ENCODE assay signal across 25 cellular contexts in the genomic region with DNA sequence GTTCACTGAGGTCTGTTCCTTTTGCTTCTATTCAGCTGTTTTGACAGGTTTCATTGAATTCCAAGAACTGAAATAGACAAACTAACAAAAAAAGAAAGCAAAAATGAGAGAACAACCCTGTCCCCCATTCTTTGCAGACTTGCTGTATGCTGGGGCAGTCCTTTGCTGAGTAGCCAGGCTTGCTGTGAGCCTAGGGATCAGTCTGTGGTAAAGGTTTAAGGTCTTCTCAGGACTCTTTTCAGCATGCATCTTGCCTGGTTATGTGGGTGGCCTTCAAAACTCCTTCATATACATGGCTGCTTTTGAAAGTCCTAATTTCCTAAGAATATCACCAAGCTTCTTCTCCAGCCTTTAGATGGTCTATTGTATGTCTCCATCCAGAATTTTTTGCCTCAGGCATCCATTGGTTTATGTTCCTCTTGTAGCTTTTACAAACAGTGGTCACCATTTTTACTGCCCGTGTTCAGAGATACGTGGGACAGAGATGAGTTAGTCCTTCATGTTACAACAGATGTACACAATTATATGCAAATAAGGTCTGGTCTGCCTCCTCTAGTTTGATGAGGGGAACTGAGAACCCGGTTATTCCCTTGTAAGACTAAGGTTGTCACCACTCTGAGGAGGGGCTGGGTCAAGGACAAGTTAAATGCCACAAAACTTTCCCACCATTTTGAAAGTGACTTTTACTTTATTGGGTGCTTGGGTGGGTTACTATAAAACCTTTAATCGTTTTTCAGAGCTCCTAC. TPM values are rescaled to one million over a fixed set of nuclear protein-coding genes. Genes with fewer than 3 reads are reported as not detected.
DNase-seq lines count a peak whose midpoint lies in the region; ATAC-seq and TF ChIP-seq lines count a peak whose summit lies in the region.
"Had no signal": no experiment of that assay in that cellular context is flagged by ENCODE, and none has a peak within 500 bp of the region (broad histone marks: within the 10 kb centered on the region; RNA-seq: fewer than 3 reads in every experiment).

No MANE protein-coding gene starts in this region.

- TF ChIP-seq CTCF in GM13976 (IDR thresholded peaks at IDR 0.05; ENCODE audit: borderline replicate concordance, control extremely low read depth, extremely low read depth, insufficient read depth, missing control alignments): no peak

- DNase-seq in G401 (ENCODE audit: low spot score) (peak; percentile 3), GM13976 (ENCODE audit: low spot score) (peak; percentile 59), memory B cell (ENCODE audit: low spot score in 2 of 2) (no peak)
- DNase-seq in activated effector memory CD4-positive, alpha-beta T cell treated with anti-CD3 and anti-CD28 coated beads, Interleukin-2, amount 50 U/mL, for 16 hours: no peak
- DNase-seq in activated CD4-positive, alpha-beta T cell treated with anti-CD3 and anti-CD28 coated beads, Interleukin-2, amount 10 ng/mL, durations not matched to agents 24 days and 14 days: no peak
- no peak for DNase-seq in stimulated activated naive CD8-positive, alpha-beta T cell treated with anti-CD3 and anti-CD28 coated beads, Interleukin-15, Interleukin-2, amounts not matched to agents 100 U/mL and 50 U/mL, for 24 hours
- DNase-seq: activated CD4-positive, alpha-beta T cell treated with anti-CD3 and anti-CD28 coated beads for 1 hour; activated CD8-positive, alpha-beta memory T cell treated with anti-CD3 and anti-CD28 coated beads for 24 hours; body of pancreas; colonic mucosa; DND-41; endodermal cell; esophagus squamous epithelium; GM23248; kidney; lower lobe of right lung; NCI-H1092; NCI-H1930; NCI-H2227 treated with DMSO at 0.1 percent for 48 hours; SHP77 treated with DMSO at 0.1 percent for 48 hours; stimulated activated CD4-positive, alpha-beta T cell treated with anti-CD3 and anti-CD28 coated beads, Interleukin-1b, Interleukin-23, amount 100 ng/mL, for 48 hours; testis had no signal

- in situ Hi-C loops in G401 (cut with HindIII; ENCODE audit: low sequenced_read_pairs): no loop called here
- in situ Hi-C loops in GM13976 (cut with MboI; ENCODE audit: low sequenced_read_pairs, unreplicated experiment): no loop called here

- no peak overlapping the region for H3K4me3 Mint-ChIP-seq in IgD-negative memory B cell
- H3K4me3 Mint-ChIP-seq in memory B cell: no peak overlapping the region
- no peak overlapping the region for H3K4me3 Mint-ChIP-seq in activated CD4-positive, alpha-beta T cell treated with anti-CD3 and anti-CD28 coated beads, Interleukin-2, amount 10 ng/mL, durations not matched to agents 24 days and 14 days
- H3K4me3 Mint-ChIP-seq: endodermal cell; stimulated activated effector memory CD8-positive, alpha-beta T cell treated with anti-CD3 and anti-CD28 coated beads, Interleukin-12 subunit alpha, Interleukin-12 subunit beta, amount 100 ng/mL, for 72 hours had no signal

- intact Hi-C loops in activated CD4-positive, alpha-beta T cell treated with anti-CD3 and anti-CD28 coated beads, Interleukin-2, amount 10 ng/mL, durations not matched to agents 24 days and 14 days (cut with micrococcal nuclease): no loop called here

- H3K27ac Mint-ChIP-seq in IgD-negative memory B cell (peak overlapping the region in 2 of 3 donors; percentile 10 to 53), memory B cell (peak overlapping the region; percentile 65)
- H3K27ac Mint-ChIP-seq in activated CD4-positive, alpha-beta T cell treated with anti-CD3 and anti-CD28 coated beads, Interleukin-2, amount 10 ng/mL, durations not matched to agents 24 days and 14 days: no peak overlapping the region

- H3K9me3 Mint-ChIP-seq in IgD-negative memory B cell: no peaks in the 10 kb centered on the region
- H3K9me3 Mint-ChIP-seq in memory B cell: no peaks in the 10 kb centered on the region
- H3K9me3 Mint-ChIP-seq in activated CD4-positive, alpha-beta T cell treated with anti-CD3 and anti-CD28 coated beads, Interleukin-2, amount 10 ng/mL, durations not matched to agents 24 days and 14 days: no peaks in the 10 kb centered on the region
- H3K9me3 Mint-ChIP-seq: endodermal cell; stimulated activated effector memory CD8-positive, alpha-beta T cell treated with anti-CD3 and anti-CD28 coated beads, Interleukin-12 subunit alpha, Interleukin-12 subunit beta, amount 100 ng/mL, for 72 hours had no signal

- H3K36me3 Mint-ChIP-seq in IgD-negative memory B cell: peaks cover 28% of the 10 kb centered on the region
- peaks cover 50% of the 10 kb centered on the region for H3K36me3 Mint-ChIP-seq in memory B cell
- peaks cover 67% of the 10 kb centered on the region for H3K36me3 Mint-ChIP-seq in activated CD4-positive, alpha-beta T cell treated with anti-CD3 and anti-CD28 coated beads, Interleukin-2, amount 10 ng/mL, durations not matched to agents 24 days and 14 days (ENCODE audit: low read depth)

- ATAC-seq in memory B cell (ENCODE audit: low read depth): peak; percentile 88
- ATAC-seq in stimulated activated naive CD8-positive, alpha-beta T cell treated with anti-CD3 and anti-CD28 coated beads, Interleukin-15, Interleukin-2, amounts not matched to agents 100 U/mL and 50 U/mL, for 24 hours: no peak
- ATAC-seq: body of pancreas; gastroesophageal sphincter; lower lobe of right lung; stimulated activated effector memory CD8-positive, alpha-beta T cell treated with anti-CD3 and anti-CD28 coated beads, Interleukin-12 subunit alpha, Interleukin-12 subunit beta, amount 100 ng/mL, for 72 hours had no signal

- H3K4me1 Mint-ChIP-seq in IgD-negative memory B cell (peaks cover 8 to 26% (median 25%) of the 10 kb centered on the region in 3 donors), memory B cell (peaks cover 10% of the 10 kb centered on the region)
- H3K4me1 Mint-ChIP-seq in activated CD4-positive, alpha-beta T cell treated with anti-CD3 and anti-CD28 coated beads, Interleukin-2, amount 10 ng/mL, durations not matched to agents 24 days and 14 days: peaks cover 15% of the 10 kb centered on the region
- H3K4me1 Mint-ChIP-seq: endodermal cell had no signal

- no peaks in the 10 kb centered on the region for H3K27me3 Mint-ChIP-seq in IgD-negative memory B cell
- H3K27me3 Mint-ChIP-seq in memory B cell: no peaks in the 10 kb centered on the region
- H3K27me3 Mint-ChIP-seq in activated CD4-positive, alpha-beta T cell treated with anti-CD3 and anti-CD28 coated beads, Interleukin-2, amount 10 ng/mL, durations not matched to agents 24 days and 14 days: no peaks in the 10 kb centered on the region

RNA-seq across cellular contexts. Expression of a gene that starts 41.4 kb away (rescaled TPM):
- total RNA-seq in G401 (2014; rRNA removed; shearing (Covaris generic)): 13.7 and 22.2 TPM in 2 replicates
- 14.9 TPM for polyA plus RNA-seq in IgD-negative memory B cell
- total RNA-seq in activated CD4-positive, alpha-beta T cell treated with anti-CD3 and anti-CD28 coated beads, Interleukin-2, amount 10 ng/mL, durations not matched to agents 24 days and 14 days: 88.0 and 91.7 TPM in 2 replicates

Comparison
In these comparisons a context has a peak if more than half of its experiments do, and no peak if none do; other contexts are left out.
1. DNase-seq: peak in G401 (single experiment) and GM13976 (single experiment); none in memory B cell (0 of 2), activated effector memory CD4-positive, alpha-beta T cell treated with anti-CD3 and anti-CD28 coated beads, Interleukin-2, amount 50 U/mL, for 16 hours (single experiment), activated CD4-positive, alpha-beta T cell treated with anti-CD3 and anti-CD28 coated beads, Interleukin-2, amount 10 ng/mL, durations not matched to agents 24 days and 14 days (single experiment) and stimulated activated naive CD8-positive, alpha-beta T cell treated with anti-CD3 and anti-CD28 coated beads, Interleukin-15, Interleukin-2, amounts not matched to agents 100 U/mL and 50 U/mL, for 24 hours (single experiment).